ENCODE assay signal across 8 cellular contexts in the genomic region with DNA sequence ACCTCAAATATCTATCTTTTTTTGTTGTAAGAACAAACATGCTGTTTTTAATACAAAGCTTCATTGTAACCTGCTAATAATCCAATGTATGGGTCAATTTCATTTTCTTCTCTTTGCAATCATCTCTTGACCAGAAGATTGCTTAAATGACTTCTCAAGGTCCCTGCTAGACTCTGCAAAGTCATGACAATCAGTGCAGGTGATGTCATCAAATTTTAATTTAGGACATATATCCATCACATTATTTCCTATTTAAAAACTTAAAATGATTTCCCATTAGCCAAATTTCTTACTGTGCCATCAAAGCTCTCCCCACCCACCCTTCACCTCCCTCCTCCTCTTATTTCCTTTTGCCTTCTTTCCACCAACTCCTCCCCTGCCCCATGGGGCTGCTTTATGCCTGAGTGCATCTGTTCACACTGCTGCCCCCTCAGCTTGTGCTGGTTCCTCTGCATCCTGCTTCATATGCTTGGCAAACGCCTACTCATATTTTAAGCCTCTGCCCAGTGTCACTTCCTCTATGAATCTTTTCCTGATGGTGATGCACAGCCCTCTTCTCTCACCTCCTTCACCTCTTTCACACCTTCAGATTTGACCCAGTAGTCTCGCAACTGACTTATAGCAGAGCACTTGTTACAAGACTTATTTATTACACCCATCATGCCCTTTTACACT. TPM values are rescaled to one million over a fixed set of nuclear protein-coding genes. Genes with fewer than 3 reads are reported as not detected.
DNase-seq lines count a peak whose midpoint lies in the region; ATAC-seq lines count a peak whose summit lies in the region.

No MANE protein-coding gene starts in this region.

- H3K4me1 Mint-ChIP-seq in immature natural killer cell: peaks cover 95 to 100% of the 10 kb centered on the region in 2 donors

- no peaks in the 10 kb centered on the region for H3K4me1 ChIP-seq in mesenchymal stem cell (ENCODE audit: control insufficient read depth, insufficient read depth, low read depth, low read length)

- H2BK12ac ChIP-seq in mesenchymal stem cell (ENCODE audit: low read length in 2 of 2): no peak overlapping the region

- no peak overlapping the region for H3K23ac ChIP-seq in mesenchymal stem cell (ENCODE audit: low read length in 2 of 2)

- WGBS in mesenchymal stem cell: 58% methylated on average over 2 of the region's 2 CpGs

- no peak overlapping the region for H2BK15ac ChIP-seq in mesenchymal stem cell (ENCODE audit: low read depth, poor library complexity, severe bottlenecking)

- intact Hi-C loops in cardiac septum (cut with DNase I): no loop called here

- peak; percentile 49 to 65 for DNase-seq in Kasumi-1 (lab: John Stamatoyannopoulos, UW)
- DNase-seq in immature natural killer cell: peak; percentile 78 to 82 (median 81)
- no peak for DNase-seq in cardiac septum (ENCODE audit: low spot score)
- no peak for DNase-seq in GM19238 (ENCODE audit: insufficient read length, low spot score)
- no peak for DNase-seq in HUDEP-2 (lab: John Stamatoyannopoulos, UW; ENCODE audit: unreplicated experiment in 76 of 76)
- no peak for DNase-seq in mesenchymal stem cell

- peaks cover 68 to 87% (median 69%) of the 10 kb centered on the region in 3 donors for H3K36me3 Mint-ChIP-seq in immature natural killer cell

- no peak overlapping the region for H3K14ac ChIP-seq in mesenchymal stem cell (ENCODE audit: low read length in 2 of 2)

- no peak overlapping the region for H2BK5ac ChIP-seq in mesenchymal stem cell (ENCODE audit: low read depth, low read length, poor library complexity, severe bottlenecking)

- no peak overlapping the region for H4K8ac ChIP-seq in mesenchymal stem cell (ENCODE audit: low read length)

- H4K91ac ChIP-seq in mesenchymal stem cell (ENCODE audit: low read length): no peak overlapping the region

- no peaks in the 10 kb centered on the region for H3K79me1 ChIP-seq in mesenchymal stem cell (replicated peaks; ENCODE audit: low read length, poor library complexity, severe bottlenecking)

- H3K27ac Mint-ChIP-seq in immature natural killer cell: peak overlapping the region; percentile 95 to 99 (median 98)

- no peak overlapping the region for H3K4me3 ChIP-seq in mesenchymal stem cell (ENCODE audit: insufficient read depth in 1 of 2, low read depth in 1 of 2, low read length in 2 of 2)

- H2BK120ac ChIP-seq in mesenchymal stem cell (ENCODE audit: low read depth, low read length): no peak overlapping the region

- H3K27ac ChIP-seq in mesenchymal stem cell (ENCODE audit: low read length, poor library complexity, severe bottlenecking): no peak overlapping the region

- H2AFZ ChIP-seq in mesenchymal stem cell (ENCODE audit: low read depth, low read length): no peak overlapping the region

- no peaks in the 10 kb centered on the region for H3K9me3 ChIP-seq in mesenchymal stem cell (ENCODE audit: control insufficient read depth, low read length)

- peaks cover 4 to 6% (median 6%) of the 10 kb centered on the region in 3 donors for H3K27me3 Mint-ChIP-seq in immature natural killer cell (ENCODE audit: low read depth in 3 of 3)

- no peaks in the 10 kb centered on the region for H3K9me3 Mint-ChIP-seq in immature natural killer cell

- H3K36me3 ChIP-seq in mesenchymal stem cell (ENCODE audit: control insufficient read depth in 1 of 2, insufficient read depth in 2 of 2, low read depth in 1 of 2, low read length in 2 of 2): no peaks in the 10 kb centered on the region

- no peak overlapping the region for H3K4me2 ChIP-seq in mesenchymal stem cell (ENCODE audit: low read length, poor library complexity, severe bottlenecking)

- H3K18ac ChIP-seq in mesenchymal stem cell (ENCODE audit: low read depth in 1 of 2, low read length in 2 of 2): no peak overlapping the region

- peak; percentile 61 for ATAC-seq in GM18502 (IDR thresholded peaks at IDR 0.05; ENCODE audit: poor library complexity, unreplicated experiment)
- peak; percentile 57 for ATAC-seq in GM21526 (IDR thresholded peaks at IDR 0.05; ENCODE audit: low FRiP score, unreplicated experiment)

- H2AK5ac ChIP-seq in mesenchymal stem cell (ENCODE audit: low read length, severe bottlenecking): no peak overlapping the region

- no peak overlapping the region for H3K9ac ChIP-seq in mesenchymal stem cell (ENCODE audit: low read length)

- H3K4me3 Mint-ChIP-seq in immature natural killer cell: peak overlapping the region; percentile 67 to 86 (median 76)

- no peak overlapping the region for H3K4ac ChIP-seq in mesenchymal stem cell (ENCODE audit: low read depth in 1 of 2, low read length in 2 of 2)

- H3K27me3 ChIP-seq in mesenchymal stem cell (ENCODE audit: control insufficient read depth in 1 of 2, insufficient read depth in 1 of 2, low read length in 2 of 2): peaks cover 27 to 38% of the 10 kb centered on the region in 2 experiments

RNA-seq across cellular contexts. Expression of a gene that starts 20.3 kb away (rescaled TPM):
- 100 to 1,000 TPM; 494 to 692 (median 535) TPM for polyA plus RNA-seq in immature natural killer cell
- total RNA-seq in cardiac septum: 3.7 TPM
- 0.01 TPM for polyA plus RNA-seq in mesenchymal stem cell (2013, experiment 1 of 2)
- not detected for polyA plus RNA-seq in mesenchymal stem cell (2013, experiment 2 of 2)

Comparison
In these comparisons a context has a peak if more than half of its experiments do, and no peak if none do; other contexts are left out.
1. DNase-seq: peak in Kasumi-1 (2 of 2) and immature natural killer cell (3 of 3); none in cardiac septum (single experiment), GM19238 (single experiment), HUDEP-2 (0 of 76) and mesenchymal stem cell (single experiment).